In genomic region chr2:44769349-44770005, GRCh38 we compare ENCODE assay signal across 23 cellular contexts.
DNase-seq lines count a peak whose midpoint lies in the region; ATAC-seq and TF ChIP-seq lines count a peak whose summit lies in the region.
"Had no signal": no experiment of that assay in that cellular context is flagged by ENCODE, and none has a peak within 500 bp of the region (broad histone marks: within the 10 kb centered on the region; RNA-seq: fewer than 3 reads in every experiment).

No MANE protein-coding gene starts in this region.

- H3K27ac ChIP-seq in SK-N-MC = peak overlapping the region; percentile 58
- H3K27ac ChIP-seq: gastrocnemius medialis, GM23248, transverse colon had no signal

- H3K36me3 Mint-ChIP-seq in neural crest cell (ENCODE audit: low read depth) = no peaks in the 10 kb centered on the region

- DNase-seq in NCI-H1092 treated with DMSO at 0.1 percent for 48 hours (lab: John Stamatoyannopoulos, UW) (peak; percentile 68), NCI-H1694 treated with DMSO at 0.1 percent for 48 hours (lab: John Stamatoyannopoulos, UW) (peak; percentile 71), SK-N-MC (ENCODE audit: low read depth, low spot score) (no peak), neural crest cell (ENCODE audit: low read depth, low spot score) (no peak), left lobe of liver (ENCODE audit: low spot score) (no peak)
- DNase-seq in stimulated activated CD4-positive, alpha-beta T cell treated with anti-CD3 and anti-CD28 coated beads, Interleukin-1b, Interleukin-23, amount 100 ng/mL, for 48 hours = no peak
- DNase-seq: activated CD4-positive, alpha-beta memory T cell treated with anti-CD3 and anti-CD28 coated beads, Interleukin-2, amount 10 ng/mL, durations not matched to agents 7 days and 5 days; activated CD4-positive, CD25-positive, alpha-beta regulatory T cell; activated naive CD4-positive, alpha-beta T cell treated with Interleukin-2 at 50 U/mL for 16 hours; activated T-cell treated with anti-CD3 and anti-CD28 coated beads, Interleukin-2, amount 50 U/mL, for 1 hour; AML-193; amygdala; central memory CD4-positive, alpha-beta T cell; EL; gastrocnemius medialis; GM23248; NCI-H187 treated with DMSO at 0.1 percent for 48 hours; stimulated activated CD4-positive, alpha-beta T cell treated with anti-CD3 and anti-CD28 coated beads, Interleukin-2, amount 100 ng/mL, for 24 hours; stimulated activated naive CD8-positive, alpha-beta T cell treated with anti-CD3 and anti-CD28 coated beads, Interleukin-15, Interleukin-2, amounts not matched to agents 100 U/mL and 50 U/mL, for 24 hours; T-helper 1 cell; transverse colon had no signal

- ATAC-seq in GM21825 (IDR thresholded peaks at IDR 0.05; ENCODE audit: unreplicated experiment) = no peak
- ATAC-seq in left lobe of liver = no peak
- ATAC-seq: esophagus mucosa; gastrocnemius medialis; stimulated activated naive CD8-positive, alpha-beta T cell treated with anti-CD3 and anti-CD28 coated beads, Interleukin-15, Interleukin-2, amounts not matched to agents 100 U/mL and 50 U/mL, for 24 hours had no signal

- peak overlapping the region; percentile 58 for H3K4me3 Mint-ChIP-seq in neural crest cell
- H3K4me3 Mint-ChIP-seq: activated CD4-positive, alpha-beta memory T cell treated with anti-CD3 and anti-CD28 coated beads, Interleukin-2, amount 10 ng/mL, durations not matched to agents 7 days and 5 days had no signal

- no peaks in the 10 kb centered on the region for H3K36me3 ChIP-seq in SK-N-MC (ENCODE audit: insufficient read depth, low read length)
- H3K36me3 ChIP-seq: gastrocnemius medialis, transverse colon had no signal

- no peak for TF ChIP-seq CTCF in neural crest cell (conservative IDR thresholded peaks at IDR 0.05)

- H3K9me3 Mint-ChIP-seq in neural crest cell = no peaks in the 10 kb centered on the region
- H3K9me3 Mint-ChIP-seq: activated CD4-positive, alpha-beta memory T cell treated with anti-CD3 and anti-CD28 coated beads, Interleukin-2, amount 10 ng/mL, durations not matched to agents 7 days and 5 days had no signal

- H3K27me3 Mint-ChIP-seq in neural crest cell (ENCODE audit: low read depth) = peaks cover 91% of the 10 kb centered on the region

- peak overlapping the region; percentile 38 for H3K9ac ChIP-seq in SK-N-MC (ENCODE audit: insufficient read length)
- H3K9ac ChIP-seq: GM23248 had no signal

- H3K9me3 ChIP-seq in SK-N-MC (ENCODE audit: low read depth, low read length) = no peaks in the 10 kb centered on the region
- H3K9me3 ChIP-seq: gastrocnemius medialis, transverse colon had no signal

- H3K4me3 ChIP-seq in SK-N-MC = peak overlapping the region; percentile 72
- H3K4me3 ChIP-seq: GM23248, transverse colon had no signal

- peaks cover 47% of the 10 kb centered on the region for H3K4me1 Mint-ChIP-seq in neural crest cell
- H3K4me1 Mint-ChIP-seq: activated CD4-positive, alpha-beta memory T cell treated with anti-CD3 and anti-CD28 coated beads, Interleukin-2, amount 10 ng/mL, durations not matched to agents 7 days and 5 days had no signal

- no peak overlapping the region for H3K27ac Mint-ChIP-seq in neural crest cell (ENCODE audit: unreplicated experiment)
- H3K27ac Mint-ChIP-seq: activated CD4-positive, alpha-beta memory T cell treated with anti-CD3 and anti-CD28 coated beads, Interleukin-2, amount 10 ng/mL, durations not matched to agents 7 days and 5 days had no signal

Comparison
In these comparisons a context has a peak if more than half of its experiments do, and no peak if none do; other contexts are left out.
1. DNase-seq: peak in NCI-H1092 treated with DMSO at 0.1 percent for 48 hours (single experiment) and NCI-H1694 treated with DMSO at 0.1 percent for 48 hours (single experiment); none in SK-N-MC (single experiment), neural crest cell (single experiment), stimulated activated CD4-positive, alpha-beta T cell treated with anti-CD3 and anti-CD28 coated beads, Interleukin-1b, Interleukin-23, amount 100 ng/mL, for 48 hours (single experiment) and left lobe of liver (single experiment).